Comparison of ENCODE assay signal across 1 cellular context in the genomic region with DNA sequence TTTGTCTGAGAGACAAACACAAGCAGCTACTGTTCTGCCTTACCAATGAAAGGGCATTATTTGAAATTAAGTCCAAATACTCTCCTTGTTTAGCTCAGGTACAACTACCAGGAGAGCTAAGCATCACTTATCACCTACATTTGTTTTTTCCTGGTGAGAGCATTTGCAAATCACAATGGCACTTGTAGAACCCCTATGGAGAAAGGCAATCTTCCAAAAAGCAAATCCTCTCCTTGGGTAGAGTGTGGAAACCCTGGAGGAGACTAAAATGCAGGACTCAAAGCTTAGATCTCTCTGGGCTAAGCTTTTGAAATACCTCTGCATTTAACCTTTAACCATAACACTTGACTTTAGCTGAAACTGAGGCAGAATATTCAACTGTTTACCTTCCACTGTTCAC.
TF ChIP-seq lines count a peak whose summit lies in the region.

No MANE protein-coding gene starts in this region.

TF ChIP-seq in HEK293, 187 proteins besides CTCF, POLR2A, EP300 and RAD21 (continued from another document):
- TF ChIP-seq, protein P1, sequence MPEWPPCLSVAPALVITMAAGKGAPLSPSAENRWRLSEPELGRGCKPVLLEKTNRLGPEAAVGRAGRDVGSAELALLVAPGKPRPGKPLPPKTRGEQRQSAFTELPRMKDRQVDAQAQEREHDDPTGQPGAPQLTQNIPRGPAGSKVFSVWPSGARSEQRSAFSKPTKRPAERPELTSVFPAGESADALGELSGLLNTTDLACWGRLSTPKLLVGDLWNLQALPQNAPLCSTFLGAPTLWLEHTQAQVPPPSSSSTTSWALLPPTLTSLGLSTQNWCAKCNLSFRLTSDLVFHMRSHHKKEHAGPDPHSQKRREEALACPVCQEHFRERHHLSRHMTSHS (tag by site-specific recombination; IDR thresholded peaks at IDR 0.05): no peak
- peak; percentile 75 for TF ChIP-seq ZIC2 (tag by site-specific recombination; IDR thresholded peaks at IDR 0.05)
- TF ChIP-seq, protein P2, sequence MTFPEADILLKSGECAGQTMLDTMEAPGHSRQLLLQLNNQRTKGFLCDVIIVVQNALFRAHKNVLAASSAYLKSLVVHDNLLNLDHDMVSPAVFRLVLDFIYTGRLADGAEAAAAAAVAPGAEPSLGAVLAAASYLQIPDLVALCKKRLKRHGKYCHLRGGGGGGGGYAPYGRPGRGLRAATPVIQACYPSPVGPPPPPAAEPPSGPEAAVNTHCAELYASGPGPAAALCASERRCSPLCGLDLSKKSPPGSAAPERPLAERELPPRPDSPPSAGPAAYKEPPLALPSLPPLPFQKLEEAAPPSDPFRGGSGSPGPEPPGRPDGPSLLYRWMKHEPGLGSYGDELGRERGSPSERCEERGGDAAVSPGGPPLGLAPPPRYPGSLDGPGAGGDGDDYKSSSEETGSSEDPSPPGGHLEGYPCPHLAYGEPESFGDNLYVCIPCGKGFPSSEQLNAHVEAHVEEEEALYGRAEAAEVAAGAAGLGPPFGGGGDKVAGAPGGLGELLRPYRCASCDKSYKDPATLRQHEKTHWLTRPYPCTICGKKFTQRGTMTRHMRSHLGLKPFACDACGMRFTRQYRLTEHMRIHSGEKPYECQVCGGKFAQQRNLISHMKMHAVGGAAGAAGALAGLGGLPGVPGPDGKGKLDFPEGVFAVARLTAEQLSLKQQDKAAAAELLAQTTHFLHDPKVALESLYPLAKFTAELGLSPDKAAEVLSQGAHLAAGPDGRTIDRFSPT (tag by site-specific recombination; IDR thresholded peaks at IDR 0.05): no peak
